9 cellular contexts compared by ENCODE assay signal in the genomic region with DNA sequence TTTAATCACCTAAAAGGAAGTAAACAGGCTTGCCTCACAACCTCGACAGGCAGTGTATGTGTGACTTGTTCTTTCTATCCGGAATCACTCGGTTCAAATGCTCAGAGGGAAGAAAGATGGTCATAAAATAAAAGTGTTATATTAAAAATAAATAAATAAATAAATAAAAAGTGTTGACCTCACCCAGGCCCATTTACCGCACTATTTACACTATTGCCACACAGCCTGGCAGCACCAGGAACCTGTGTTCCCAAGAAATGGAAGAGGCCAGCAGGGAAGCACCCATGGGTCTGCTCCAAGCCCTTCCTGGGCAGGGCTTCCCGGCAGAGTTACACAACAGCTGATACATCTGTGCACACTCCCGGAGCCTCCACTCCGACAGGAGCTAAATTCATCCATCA.
DNase-seq lines count a peak whose midpoint lies in the region; ATAC-seq and TF ChIP-seq lines count a peak whose summit lies in the region.
"Had no signal": no experiment of that assay in that cellular context is flagged by ENCODE, and none has a peak within 500 bp of the region (broad histone marks: within the 10 kb centered on the region; RNA-seq: fewer than 3 reads in every experiment).

No MANE protein-coding gene starts in this region.

- TF ChIP-seq CTCF in smooth muscle cell (IDR thresholded peaks at IDR 0.05; ENCODE audit: borderline replicate concordance, insufficient read depth, poor library complexity, severe bottlenecking), result no peak

- H3K9me3 ChIP-seq in right cardiac atrium (ENCODE audit: control insufficient read depth, low read length) (no peaks in the 10 kb centered on the region), smooth muscle cell (replicated peaks; ENCODE audit: low read depth) (no peaks in the 10 kb centered on the region)

- peak; percentile 71 for DNase-seq in HPDE6-E6E7 (ENCODE audit: extremely low spot score)
- DNase-seq in amniotic epithelial cell (ENCODE audit: low read depth), result peak; percentile 98
- peak; percentile 82 to 89 (median 83) for DNase-seq in right cardiac atrium
- no peak for DNase-seq in smooth muscle cell (lab: John Stamatoyannopoulos, UW; ENCODE audit: unreplicated experiment)
- no peak for DNase-seq in KG1 (lab: John Stamatoyannopoulos, UW)
- DNase-seq in RKO (ENCODE audit: low spot score), result no peak
- DNase-seq in stimulated activated naive CD4-positive, alpha-beta T cell (lab: John Stamatoyannopoulos, UW), result no peak
- DNase-seq: activated CD8-positive, alpha-beta T cell treated with anti-CD3 and anti-CD28 coated beads, Interleukin-2, amount 10 ng/mL, durations not matched to agents 7 days and 5 days had no signal

- no peak overlapping the region for H2AFZ ChIP-seq in smooth muscle cell (ENCODE audit: low read depth)

- ATAC-seq in right cardiac atrium, result peak; percentile 95 to 98
- no peak for ATAC-seq in HG03159 (IDR thresholded peaks at IDR 0.05; ENCODE audit: unreplicated experiment)
- ATAC-seq: activated CD8-positive, alpha-beta T cell treated with anti-CD3 and anti-CD28 coated beads, Interleukin-2, amount 10 ng/mL, durations not matched to agents 7 days and 5 days had no signal

- H3K4me2 ChIP-seq in smooth muscle cell, result peak overlapping the region; percentile 42

- 30% methylated on average over 7 of the region's 7 CpGs for WGBS in right cardiac atrium
- 68% methylated on average over 7 of the region's 7 CpGs for whole genome bisulfite sequencing in smooth muscle cell (ENCODE audit: low lambda C conversion rate)

- H3K36me3 ChIP-seq in smooth muscle cell (ENCODE audit: low read depth), result no peaks in the 10 kb centered on the region

- H3K27ac ChIP-seq in right cardiac atrium (ENCODE audit: low read length) (peak overlapping the region; percentile 75), smooth muscle cell (ENCODE audit: low read depth) (peak overlapping the region; percentile 18)

- peaks cover 10% of the 10 kb centered on the region for H3F3A ChIP-seq in smooth muscle cell (ENCODE audit: low read depth)

- no peaks in the 10 kb centered on the region for H3K79me2 ChIP-seq in smooth muscle cell (ENCODE audit: low read depth)

- H3K4me1 ChIP-seq in right cardiac atrium (ENCODE audit: control insufficient read depth, insufficient read depth, low read length), result peaks cover 6% of the 10 kb centered on the region
- peaks cover 13% of the 10 kb centered on the region for H3K4me1 ChIP-seq in smooth muscle cell (ENCODE audit: low read depth)

- H3K4me3 ChIP-seq in right cardiac atrium (ENCODE audit: low read length) (peak overlapping the region; percentile 13), smooth muscle cell (peak overlapping the region; percentile 14)

- no peaks in the 10 kb centered on the region for H4K20me1 ChIP-seq in smooth muscle cell (ENCODE audit: low read depth)

- no peak overlapping the region for H3K9ac ChIP-seq in smooth muscle cell (ENCODE audit: low read depth)

- intact Hi-C loops in right cardiac atrium (cut with DNase I), result no loop called here

- no peaks in the 10 kb centered on the region for H3K27me3 ChIP-seq in right cardiac atrium (ENCODE audit: control insufficient read depth, insufficient read depth)
- no peaks in the 10 kb centered on the region for H3K27me3 ChIP-seq in smooth muscle cell (ENCODE audit: low read depth)

Comparison
In these comparisons a context has a peak if more than half of its experiments do, and no peak if none do; other contexts are left out.
1. DNase-seq: peak in HPDE6-E6E7 (single experiment), amniotic epithelial cell (single experiment) and right cardiac atrium (3 of 3); none in smooth muscle cell (single experiment), KG1 (single experiment), RKO (single experiment) and stimulated activated naive CD4-positive, alpha-beta T cell (0 of 6).